In genomic region chr13:23610187-23610576, GRCh38 we compare ENCODE assay signal across 10 cellular contexts. TPM values are rescaled to one million over a fixed set of nuclear protein-coding genes. Genes with fewer than 3 reads are reported as not detected.
DNase-seq lines count a peak whose midpoint lies in the region; ATAC-seq, FAIRE-seq and TF ChIP-seq lines count a peak whose summit lies in the region.
"Had no signal": no experiment of that assay in that cellular context is flagged by ENCODE, and none has a peak within 500 bp of the region (broad histone marks: within the 10 kb centered on the region; RNA-seq: fewer than 3 reads in every experiment).

No MANE protein-coding gene starts in this region.

- H2AFZ ChIP-seq in endothelial cell of umbilical vein (ENCODE audit: low read depth, low read length): peak overlapping the region; percentile 73

- H3K4me1 Mint-ChIP-seq in nephron: peaks cover 62% of the 10 kb centered on the region
- peaks cover 9% of the 10 kb centered on the region for H3K4me1 Mint-ChIP-seq in activated CD4-positive, alpha-beta memory T cell treated with anti-CD3 and anti-CD28 coated beads, Interleukin-2, amount 10 ng/mL, durations not matched to agents 7 days and 5 days

- H3K4me3 ChIP-seq in endothelial cell of umbilical vein (replicated peaks in 1 of 3; ENCODE audit: insufficient read depth in 1 of 3, low read depth in 1 of 3, low read length in 3 of 3): no peak overlapping the region

- DNase-seq in endothelial cell of umbilical vein (ENCODE audit: low read depth, low spot score): no peak
- no peak for DNase-seq in cerebellum (ENCODE audit: low spot score)
- no peak for DNase-seq in AML-193 (lab: John Stamatoyannopoulos, UW)
- DNase-seq in activated CD4-positive, alpha-beta memory T cell treated with anti-CD3 and anti-CD28 coated beads, Interleukin-2, amount 10 ng/mL, durations not matched to agents 7 days and 5 days: no peak

- ATAC-seq in HG02588 (IDR thresholded peaks at IDR 0.05; ENCODE audit: unreplicated experiment) (peak; percentile 62), GM21528 (IDR thresholded peaks at IDR 0.05; ENCODE audit: low FRiP score, unreplicated experiment) (no peak)
- ATAC-seq: Panc1 had no signal

- POLR2A ChIA-PET in endothelial cell of umbilical vein (lab: Charles Lee): no interaction called here
- POLR2A ChIA-PET in activated CD4-positive, alpha-beta memory T cell treated with anti-CD3 and anti-CD28 coated beads, Interleukin-2, amount 10 ng/mL, durations not matched to agents 7 days and 5 days (lab: Charles Lee): interaction anchor here (1.5 kb wide), 1 partner anchor 11 kb away, joined by 3 read pairs; no protein-coding TSS in a partner anchor

- peaks cover 2 to 4% of the 10 kb centered on the region in 2 experiments for H3K27me3 ChIP-seq in endothelial cell of umbilical vein (ENCODE audit: control insufficient read depth in 2 of 2, insufficient read depth in 2 of 2, low read length in 2 of 2)

- no peak for TF ChIP-seq POLR2A in endothelial cell of umbilical vein (IDR thresholded peaks at IDR 0.05; ENCODE audit: low read depth, low read length)

- H3K27ac Mint-ChIP-seq in nephron: peak overlapping the region; percentile 94 to 96 (median 95)
- H3K27ac Mint-ChIP-seq in activated CD4-positive, alpha-beta memory T cell treated with anti-CD3 and anti-CD28 coated beads, Interleukin-2, amount 10 ng/mL, durations not matched to agents 7 days and 5 days: no peak overlapping the region

- H3K9ac ChIP-seq in endothelial cell of umbilical vein (replicated peaks; ENCODE audit: extremely low read depth, insufficient read depth, low read length): peak overlapping the region; percentile 46

- peak overlapping the region; percentile 67 for H3K4me2 ChIP-seq in endothelial cell of umbilical vein (ENCODE audit: insufficient read depth, low read length)

- H3K9me1 ChIP-seq in endothelial cell of umbilical vein (replicated peaks; ENCODE audit: control insufficient read depth, extremely low read depth, insufficient read depth, low read length): no peaks in the 10 kb centered on the region

- intact Hi-C loops in endothelial cell of umbilical vein (cut with micrococcal nuclease): loop anchor here (5.0 kb wide), 1 partner anchor 233 kb away; no protein-coding TSS in a partner anchor

- dilution Hi-C loops in endothelial cell of umbilical vein (cut with MboI; ENCODE audit: extremely low pct_ligation_motif_present, low sequenced_read_pairs): no loop called here

- peaks cover 27% of the 10 kb centered on the region for H3K4me1 ChIP-seq in endothelial cell of umbilical vein (ENCODE audit: control insufficient read depth, extremely low read depth, insufficient read depth, low read length)

- FAIRE-seq in endothelial cell of umbilical vein (lab: Jason Lieb, UNC): no peak

- H3K36me3 Mint-ChIP-seq in nephron (ENCODE audit: low read depth): peaks cover 9% of the 10 kb centered on the region
- H3K36me3 Mint-ChIP-seq in activated CD4-positive, alpha-beta memory T cell treated with anti-CD3 and anti-CD28 coated beads, Interleukin-2, amount 10 ng/mL, durations not matched to agents 7 days and 5 days (ENCODE audit: low read depth): no peaks in the 10 kb centered on the region

- no peak for TF ChIP-seq CTCF in C4-2B (conservative IDR thresholded peaks at IDR 0.05)
- TF ChIP-seq CTCF in endothelial cell of umbilical vein (IDR thresholded peaks at IDR 0.05; ENCODE audit: extremely low read depth in 1 of 2, insufficient read depth in 1 of 2, low read depth in 1 of 2, low read length in 2 of 2): no peak
- TF ChIP-seq CTCF in nephron (IDR thresholded peaks at IDR 0.05; ENCODE audit: unreplicated experiment in 3 of 3): no peak

- H3K27ac ChIP-seq in C4-2B (peak overlapping the region; percentile 74), endothelial cell of umbilical vein (ENCODE audit: insufficient read depth, low read depth, low read length) (peak overlapping the region; percentile 69)

- no peaks in the 10 kb centered on the region for H3K9me3 Mint-ChIP-seq in nephron
- H3K9me3 Mint-ChIP-seq in activated CD4-positive, alpha-beta memory T cell treated with anti-CD3 and anti-CD28 coated beads, Interleukin-2, amount 10 ng/mL, durations not matched to agents 7 days and 5 days: no peaks in the 10 kb centered on the region
- H3K9me3 Mint-ChIP-seq: neural crest cell had no signal

- H3K27me3 Mint-ChIP-seq in nephron (ENCODE audit: low read depth): no peaks in the 10 kb centered on the region
- H3K27me3 Mint-ChIP-seq in activated CD4-positive, alpha-beta memory T cell treated with anti-CD3 and anti-CD28 coated beads, Interleukin-2, amount 10 ng/mL, durations not matched to agents 7 days and 5 days: peaks cover 27% of the 10 kb centered on the region

- H3K36me3 ChIP-seq in endothelial cell of umbilical vein (ENCODE audit: control insufficient read depth in 2 of 2, extremely low read depth in 1 of 2, insufficient read depth in 2 of 2, low read length in 2 of 2): no peaks in the 10 kb centered on the region

- H3K79me2 ChIP-seq in endothelial cell of umbilical vein (ENCODE audit: control insufficient read depth, insufficient read depth, low read length): no peaks in the 10 kb centered on the region

- H3K4me3 Mint-ChIP-seq in nephron: peak overlapping the region; percentile 20 to 71 (median 70)
- no peak overlapping the region for H3K4me3 Mint-ChIP-seq in activated CD4-positive, alpha-beta memory T cell treated with anti-CD3 and anti-CD28 coated beads, Interleukin-2, amount 10 ng/mL, durations not matched to agents 7 days and 5 days
- H3K4me3 Mint-ChIP-seq: neural crest cell had no signal

- BruUV-seq in endothelial cell of umbilical vein (replicated peaks; lab: Mats Ljungman, UMichigan): no TSS peak

- CTCF ChIA-PET in endothelial cell of umbilical vein (lab: Charles Lee): interaction anchor here (1.4 to 1.8 kb wide), 2 partner anchors 16 to 32 kb away, joined by 5 to 6 read pairs; no protein-coding TSS in a partner anchor
- CTCF ChIA-PET in activated CD4-positive, alpha-beta memory T cell treated with anti-CD3 and anti-CD28 coated beads, Interleukin-2, amount 10 ng/mL, durations not matched to agents 7 days and 5 days (lab: Charles Lee): no interaction called here

- no peaks in the 10 kb centered on the region for H3K9me3 ChIP-seq in endothelial cell of umbilical vein (replicated peaks; ENCODE audit: control insufficient read depth, insufficient read depth, low read length)

- H4K20me1 ChIP-seq in endothelial cell of umbilical vein (replicated peaks; ENCODE audit: control insufficient read depth, extremely low read depth, insufficient read depth, low read length): no peaks in the 10 kb centered on the region

TF ChIP-seq in endothelial cell of umbilical vein, 7 proteins besides CTCF, POLR2A, EP300 and RAD21:
- no peak for TF ChIP-seq FOS (IDR thresholded peaks at IDR 0.05; ENCODE audit: borderline replicate concordance, insufficient read depth, low read length)
- TF ChIP-seq JUN (IDR thresholded peaks at IDR 0.05; ENCODE audit: borderline replicate concordance, insufficient read depth, insufficient read length, low read depth): no peak
- TF ChIP-seq POLR2AphosphoS5 (IDR thresholded peaks at IDR 0.05; ENCODE audit: insufficient read depth, low read depth, low read length): no peak
- TF ChIP-seq EZH2 (IDR thresholded peaks at IDR 0.05; ENCODE audit: borderline replicate concordance, low read depth, low read length, severe bottlenecking): no peak
- no peak for TF ChIP-seq MAX (IDR thresholded peaks at IDR 0.05; ENCODE audit: insufficient read depth, insufficient read length)
- TF ChIP-seq MYC (IDR thresholded peaks at IDR 0.05; ENCODE audit: low read depth, low read length): no peak
- no peak for TF ChIP-seq GATA2 (IDR thresholded peaks at IDR 0.05; ENCODE audit: insufficient read depth, insufficient read length, low read depth, low read length)

RNA-seq across cellular contexts. Expression of gene TNFRSF19, which starts 40.0 kb away (rescaled TPM):
- total RNA-seq in endothelial cell of umbilical vein: 0.29 and 0.65 TPM in 2 replicates
- 0.19 and 0.23 TPM in 2 replicates for polyA plus RNA-seq in endothelial cell of umbilical vein
- 0.18 and 0.28 TPM in 2 replicates for polyA plus RNA-seq in endothelial cell of umbilical vein (2011; cell fraction: cytosol; rRNA removed)
- polyA plus RNA-seq in endothelial cell of umbilical vein (2011; cell fraction: nucleus; rRNA removed): 0.28 and 0.42 TPM in 2 replicates
- polyA plus RNA-seq in endothelial cell of umbilical vein (2012): 0.36 and 0.38 TPM in 2 replicates
- 0.46 and 0.49 TPM in 2 replicates for polyA minus RNA-seq in endothelial cell of umbilical vein
- not detected for polyA minus RNA-seq in endothelial cell of umbilical vein (2011; cell fraction: cytosol; rRNA and poly(A)+ RNA removed)
- 0.14 and 0.67 TPM in 2 replicates for polyA minus RNA-seq in endothelial cell of umbilical vein (2011; cell fraction: nucleus; rRNA and poly(A)+ RNA removed)
- 31.3 TPM for total RNA-seq in cerebellum
- under 1 TPM; 0.33 to 0.45 TPM for total RNA-seq in activated CD4-positive, alpha-beta memory T cell treated with anti-CD3 and anti-CD28 coated beads, Interleukin-2, amount 10 ng/mL, durations not matched to agents 7 days and 5 days

Comparison
In these comparisons a context has a peak if more than half of its experiments do, and no peak if none do; other contexts are left out.
1. RNA of gene TNFRSF19, which starts 40.0 kb away (total RNA-seq): 31.3 TPM in cerebellum (single experiment); 0.33 to 0.45 TPM in activated CD4-positive, alpha-beta memory T cell treated with anti-CD3 and anti-CD28 coated beads, Interleukin-2, amount 10 ng/mL, durations not matched to agents 7 days and 5 days and 0.29 to 0.65 TPM in endothelial cell of umbilical vein; every median in the first group is over 10 times any median in the second.